Comparison of ENCODE assay signal across 18 cellular contexts in the genomic region with DNA sequence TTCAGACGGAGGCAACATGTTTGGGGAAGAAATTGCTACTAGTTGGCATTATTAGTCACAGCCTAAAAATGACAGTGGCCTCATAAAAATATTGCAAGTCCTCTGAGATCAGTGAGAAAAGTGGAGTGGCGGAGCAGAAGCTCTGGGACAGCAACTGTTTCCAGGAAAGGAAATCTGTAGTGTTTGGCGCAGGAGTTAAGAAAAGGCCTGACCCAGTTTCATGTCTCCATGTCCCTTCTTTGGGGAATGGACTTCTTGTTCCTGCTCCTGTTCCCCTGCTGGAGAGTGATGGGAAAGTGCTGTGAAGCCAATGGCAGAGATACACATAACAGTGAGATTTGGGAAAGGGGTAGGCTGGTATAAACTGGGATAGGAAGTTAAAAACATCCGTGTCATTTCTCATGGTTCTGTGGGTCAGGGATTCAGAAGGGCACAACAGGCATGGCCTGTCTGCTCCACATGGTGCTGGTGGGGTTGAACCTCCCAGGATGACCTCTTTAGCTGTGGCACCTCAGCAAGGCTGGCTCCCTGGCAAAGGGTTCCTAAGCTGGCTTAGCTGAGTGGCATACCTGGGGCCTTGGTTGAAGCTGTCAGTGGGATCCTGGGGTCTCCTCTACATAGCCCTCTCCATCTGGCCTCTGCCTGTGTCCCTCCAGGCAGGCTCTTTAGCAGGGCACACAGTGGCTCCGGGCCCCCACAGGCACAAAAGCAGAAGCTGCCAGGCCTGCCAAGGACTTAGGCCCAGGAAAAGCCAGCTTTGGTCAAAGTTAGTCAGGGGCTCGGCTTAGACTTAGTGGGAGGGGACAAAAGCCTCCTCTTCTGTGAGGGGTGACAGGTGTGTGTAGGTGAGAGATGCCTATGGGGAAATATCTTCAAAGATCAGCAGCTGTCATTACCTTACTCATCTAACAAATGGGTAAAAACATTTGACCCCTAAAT.
DNase-seq lines count a peak whose midpoint lies in the region; ATAC-seq and TF ChIP-seq lines count a peak whose summit lies in the region.
"Had no signal": no experiment of that assay in that cellular context is flagged by ENCODE, and none has a peak within 500 bp of the region (broad histone marks: within the 10 kb centered on the region; RNA-seq: fewer than 3 reads in every experiment).

No MANE protein-coding gene starts in this region.

- DNase-seq in activated CD4-positive, alpha-beta T cell treated with anti-CD3 and anti-CD28 coated beads, Interleukin-2, amount 10 ng/mL, durations not matched to agents 24 days and 14 days, result peak; percentile 37
- no peak for DNase-seq in activated CD4-positive, alpha-beta T cell treated with anti-CD3 and anti-CD28 coated beads, Interleukin-2, amount 50 U/mL, for 4 hours
- peak; percentile 18 for DNase-seq in GM23248
- no peak for DNase-seq in left ventricle myocardium superior
- no peak for DNase-seq in activated CD8-positive, alpha-beta T cell treated with anti-CD3 and anti-CD28 coated beads for 36 hours
- DNase-seq in medulla oblongata (ENCODE audit: extremely low spot score), result no peak
- DNase-seq: DMS 273 treated with DMSO at 0.1 percent for 48 hours, KG1, NCI-H1092 treated with DMSO at 0.1 percent for 48 hours, NCI-H2081 treated with DMSO at 0.1 percent for 48 hours, NCI-H510A treated with DMSO at 0.1 percent for 48 hours, SHP77 had no signal

- H3K79me2 ChIP-seq in GM23248 (ENCODE audit: insufficient read depth), result no peaks in the 10 kb centered on the region

- H3K36me3 ChIP-seq in GM23248 (ENCODE audit: low read depth), result no peaks in the 10 kb centered on the region

- no peaks in the 10 kb centered on the region for H3F3A ChIP-seq in GM23248 (ENCODE audit: insufficient read depth)

- H3K9me2 ChIP-seq in GM23248 (ENCODE audit: insufficient read depth), result no peaks in the 10 kb centered on the region

- POLR2A ChIA-PET in activated CD8-positive, alpha-beta T cell treated with anti-CD3 and anti-CD28 coated beads for 36 hours (lab: Charles Lee), result no interaction called here

- no peaks in the 10 kb centered on the region for H3K4me1 Mint-ChIP-seq in activated CD4-positive, alpha-beta T cell treated with anti-CD3 and anti-CD28 coated beads, Interleukin-2, amount 10 ng/mL, durations not matched to agents 24 days and 14 days
- H3K4me1 Mint-ChIP-seq in stimulated activated memory B cell treated with anti-CD40 and anti-IgM and Interleukin-4, amounts not matched to agents 10 μg/mL and 1 μg/mL and 100 μg/mL, for 72 hours, result peaks cover 70% of the 10 kb centered on the region
- H3K4me1 Mint-ChIP-seq in activated CD8-positive, alpha-beta T cell treated with anti-CD3 and anti-CD28 coated beads for 36 hours (ENCODE audit: low read depth), result no peaks in the 10 kb centered on the region

- no peak overlapping the region for H3K4me2 ChIP-seq in GM23248 (ENCODE audit: unreplicated experiment)
- H3K4me2 ChIP-seq: BLaER1 treated with 17β-estradiol and CSF1 and Interleukin-3, amounts not matched to agents 10 nM and 100 nM had no signal

- intact Hi-C loops in activated CD4-positive, alpha-beta T cell treated with anti-CD3 and anti-CD28 coated beads, Interleukin-2, amount 10 ng/mL, durations not matched to agents 24 days and 14 days (cut with micrococcal nuclease), result no loop called here
- intact Hi-C loops in left ventricle myocardium superior (cut with micrococcal nuclease), result no loop called here
- intact Hi-C loops in activated CD8-positive, alpha-beta T cell treated with anti-CD3 and anti-CD28 coated beads for 36 hours (cut with micrococcal nuclease), result no loop called here

- ATAC-seq in left ventricle myocardium superior, result peak; percentile 64
- ATAC-seq in stimulated activated memory B cell treated with anti-CD40 and anti-IgM and Interleukin-4, amounts not matched to agents 10 μg/mL and 1 μg/mL and 100 μg/mL, for 72 hours, result no peak
- ATAC-seq in HG03457 (IDR thresholded peaks at IDR 0.05; ENCODE audit: unreplicated experiment), result no peak
- no peak for ATAC-seq in activated CD8-positive, alpha-beta T cell treated with anti-CD3 and anti-CD28 coated beads for 36 hours
- ATAC-seq: HepG2, Panc1 had no signal

- TF ChIP-seq CTCF in activated CD8-positive, alpha-beta T cell treated with anti-CD3 and anti-CD28 coated beads for 36 hours (IDR thresholded peaks at IDR 0.05), result no peak

- no peaks in the 10 kb centered on the region for H3K36me3 Mint-ChIP-seq in activated CD4-positive, alpha-beta T cell treated with anti-CD3 and anti-CD28 coated beads, Interleukin-2, amount 10 ng/mL, durations not matched to agents 24 days and 14 days (ENCODE audit: low read depth)
- H3K36me3 Mint-ChIP-seq in stimulated activated memory B cell treated with anti-CD40 and anti-IgM and Interleukin-4, amounts not matched to agents 10 μg/mL and 1 μg/mL and 100 μg/mL, for 72 hours, result peaks cover 76% of the 10 kb centered on the region
- no peaks in the 10 kb centered on the region for H3K36me3 Mint-ChIP-seq in activated CD8-positive, alpha-beta T cell treated with anti-CD3 and anti-CD28 coated beads for 36 hours (ENCODE audit: low read depth)

- no peak overlapping the region for H3K9ac ChIP-seq in GM23248
- H3K9ac ChIP-seq: BLaER1 treated with 17β-estradiol and CSF1 and Interleukin-3, amounts not matched to agents 10 nM and 100 nM had no signal

- no peak overlapping the region for H2AFZ ChIP-seq in GM23248

- H3K9me3 Mint-ChIP-seq in activated CD4-positive, alpha-beta T cell treated with anti-CD3 and anti-CD28 coated beads, Interleukin-2, amount 10 ng/mL, durations not matched to agents 24 days and 14 days, result no peaks in the 10 kb centered on the region
- no peaks in the 10 kb centered on the region for H3K9me3 Mint-ChIP-seq in stimulated activated memory B cell treated with anti-CD40 and anti-IgM and Interleukin-4, amounts not matched to agents 10 μg/mL and 1 μg/mL and 100 μg/mL, for 72 hours
- no peaks in the 10 kb centered on the region for H3K9me3 Mint-ChIP-seq in activated CD8-positive, alpha-beta T cell treated with anti-CD3 and anti-CD28 coated beads for 36 hours

- no peak overlapping the region for H3K27ac ChIP-seq in GM23248
- H3K27ac ChIP-seq: 22Rv1; BLaER1 treated with 17β-estradiol and CSF1 and Interleukin-3, amounts not matched to agents 10 nM and 100 nM had no signal

- no peak overlapping the region for H3K4me3 ChIP-seq in GM23248
- H3K4me3 ChIP-seq: BLaER1 treated with 17β-estradiol and CSF1 and Interleukin-3, amounts not matched to agents 10 nM and 100 nM had no signal

- H4K20me1 ChIP-seq in GM23248 (ENCODE audit: insufficient read depth), result no peaks in the 10 kb centered on the region

- no peaks in the 10 kb centered on the region for H3K4me1 ChIP-seq in GM23248 (ENCODE audit: insufficient read depth)

- H3K9me3 ChIP-seq in GM23248 (ENCODE audit: low read depth), result no peaks in the 10 kb centered on the region
- H3K9me3 ChIP-seq: BLaER1 treated with 17β-estradiol and CSF1 and Interleukin-3, amounts not matched to agents 10 nM and 100 nM had no signal

- H3K27me3 Mint-ChIP-seq in activated CD4-positive, alpha-beta T cell treated with anti-CD3 and anti-CD28 coated beads, Interleukin-2, amount 10 ng/mL, durations not matched to agents 24 days and 14 days, result peaks cover 8% of the 10 kb centered on the region
- H3K27me3 Mint-ChIP-seq in stimulated activated memory B cell treated with anti-CD40 and anti-IgM and Interleukin-4, amounts not matched to agents 10 μg/mL and 1 μg/mL and 100 μg/mL, for 72 hours, result no peaks in the 10 kb centered on the region
- peaks cover 10% of the 10 kb centered on the region for H3K27me3 Mint-ChIP-seq in activated CD8-positive, alpha-beta T cell treated with anti-CD3 and anti-CD28 coated beads for 36 hours

- H3K4me3 Mint-ChIP-seq in activated CD4-positive, alpha-beta T cell treated with anti-CD3 and anti-CD28 coated beads, Interleukin-2, amount 10 ng/mL, durations not matched to agents 24 days and 14 days, result no peak overlapping the region
- no peak overlapping the region for H3K4me3 Mint-ChIP-seq in stimulated activated memory B cell treated with anti-CD40 and anti-IgM and Interleukin-4, amounts not matched to agents 10 μg/mL and 1 μg/mL and 100 μg/mL, for 72 hours
- H3K4me3 Mint-ChIP-seq in activated CD8-positive, alpha-beta T cell treated with anti-CD3 and anti-CD28 coated beads for 36 hours, result no peak overlapping the region

- CTCF ChIA-PET in activated CD8-positive, alpha-beta T cell treated with anti-CD3 and anti-CD28 coated beads for 36 hours (lab: Charles Lee), result interaction anchor here (1.5 kb wide), 1 partner anchor 106 kb away, joined by 4 read pairs; no protein-coding TSS in a partner anchor

- no peak overlapping the region for H3K27ac Mint-ChIP-seq in activated CD4-positive, alpha-beta T cell treated with anti-CD3 and anti-CD28 coated beads, Interleukin-2, amount 10 ng/mL, durations not matched to agents 24 days and 14 days
- peak overlapping the region; percentile 46 for H3K27ac Mint-ChIP-seq in stimulated activated memory B cell treated with anti-CD40 and anti-IgM and Interleukin-4, amounts not matched to agents 10 μg/mL and 1 μg/mL and 100 μg/mL, for 72 hours
- no peak overlapping the region for H3K27ac Mint-ChIP-seq in activated CD8-positive, alpha-beta T cell treated with anti-CD3 and anti-CD28 coated beads for 36 hours

- 32 to 39% methylated on average over 6 of the region's 6 CpGs for WGBS in GM23248 (ENCODE audit: low coverage in 1 of 2, low lambda C conversion rate in 2 of 2, missing lambda C conversion rate in 2 of 2), 2 experiments

- peaks cover 43% of the 10 kb centered on the region for H3K27me3 ChIP-seq in GM23248 (replicated peaks; ENCODE audit: insufficient read depth)
- H3K27me3 ChIP-seq: BLaER1 treated with 17β-estradiol and CSF1 and Interleukin-3, amounts not matched to agents 10 nM and 100 nM had no signal

- in situ Hi-C loops in GM23248 (cut with MboI), result no loop called here

Comparison
In these comparisons a context has a peak if more than half of its experiments do, and no peak if none do; other contexts are left out.
1. DNase-seq: peak in activated CD4-positive, alpha-beta T cell treated with anti-CD3 and anti-CD28 coated beads, Interleukin-2, amount 10 ng/mL, durations not matched to agents 24 days and 14 days (single experiment) and GM23248 (single experiment); none in activated CD4-positive, alpha-beta T cell treated with anti-CD3 and anti-CD28 coated beads, Interleukin-2, amount 50 U/mL, for 4 hours (0 of 2), left ventricle myocardium superior (single experiment), activated CD8-positive, alpha-beta T cell treated with anti-CD3 and anti-CD28 coated beads for 36 hours (single experiment) and medulla oblongata (single experiment).